7 cellular contexts compared by ENCODE assay signal in genomic region chr2:98385050-98385699, GRCh38. TPM values are rescaled to one million over a fixed set of nuclear protein-coding genes. Genes with fewer than 3 reads are reported as not detected.
A peak's percentile ranks its signal among the peaks of the same experiment; 100 is the strongest.
DNase-seq lines count a peak whose midpoint lies in the region; ATAC-seq and TF ChIP-seq lines count a peak whose summit lies in the region.

No MANE protein-coding gene starts in this region.

- no peaks in the 10 kb centered on the region for H3K36me3 Mint-ChIP-seq in activated T-helper 2 cell treated with anti-CD3 and anti-CD28 coated beads, Interferon-gamma antibody, Interleukin-2, Interleukin-4, amounts not matched to agents 10 μg/mL and 5 μg/mL and 100 μg/mL, durations not matched to agents 14 hours and 24 hours and 36 hours (ENCODE audit: low read depth)

- H3K27me3 Mint-ChIP-seq in activated T-helper 2 cell treated with anti-CD3 and anti-CD28 coated beads, Interferon-gamma antibody, Interleukin-2, Interleukin-4, amounts not matched to agents 10 μg/mL and 5 μg/mL and 100 μg/mL, durations not matched to agents 14 hours and 24 hours and 36 hours (ENCODE audit: low read depth), result peaks cover 5% of the 10 kb centered on the region

- H3K4me3 Mint-ChIP-seq in activated T-helper 2 cell treated with anti-CD3 and anti-CD28 coated beads, Interferon-gamma antibody, Interleukin-2, Interleukin-4, amounts not matched to agents 10 μg/mL and 5 μg/mL and 100 μg/mL, durations not matched to agents 14 hours and 24 hours and 36 hours (ENCODE audit: low read depth), result no peak overlapping the region

- no peak overlapping the region for H3K27ac ChIP-seq in RWPE2 (ENCODE audit: poor library complexity, severe bottlenecking)

- in situ Hi-C loops in GM13976 (cut with MboI; ENCODE audit: low sequenced_read_pairs, unreplicated experiment), result loop anchor here (10.0 to 25.0 kb wide), 2 partner anchors 573 to 680 kb away; no protein-coding TSS in a partner anchor

- H3K9me3 Mint-ChIP-seq in activated T-helper 2 cell treated with anti-CD3 and anti-CD28 coated beads, Interferon-gamma antibody, Interleukin-2, Interleukin-4, amounts not matched to agents 10 μg/mL and 5 μg/mL and 100 μg/mL, durations not matched to agents 14 hours and 24 hours and 36 hours, result no peaks in the 10 kb centered on the region

- intact Hi-C loops in activated T-helper 2 cell treated with anti-CD3 and anti-CD28 coated beads, Interferon-gamma antibody, Interleukin-2, Interleukin-4, amounts not matched to agents 10 μg/mL and 5 μg/mL and 100 μg/mL, durations not matched to agents 14 hours and 24 hours and 36 hours (cut with micrococcal nuclease), result loop anchor here (1.0 to 10.0 kb wide), 3 partner anchors 579 to 790 kb away; partner anchors contain the start of gene ZAP70

- ATAC-seq in RWPE2 (ENCODE audit: low read depth), result peak; percentile 89

- no peaks in the 10 kb centered on the region for H3K4me1 ChIP-seq in RWPE2 (ENCODE audit: insufficient read depth, poor library complexity, severe bottlenecking)

- H3K9me3 ChIP-seq in MG63, result no peaks in the 10 kb centered on the region
- no peaks in the 10 kb centered on the region for H3K9me3 ChIP-seq in RWPE2 (ENCODE audit: severe bottlenecking)

- TF ChIP-seq CTCF in GM13976 (IDR thresholded peaks at IDR 0.05; ENCODE audit: borderline replicate concordance, control extremely low read depth, extremely low read depth, insufficient read depth, missing control alignments) (peak; percentile 95), RWPE2 (IDR thresholded peaks at IDR 0.05; ENCODE audit: poor library complexity, severe bottlenecking) (peak; percentile 96), foreskin fibroblast (IDR thresholded peaks at IDR 0.05; ENCODE audit: low read depth, low read length) (peak; percentile 99)

- DNase-seq in GM13976 (ENCODE audit: low spot score) (peak; percentile 87), MG63 (peak; percentile 61), RWPE2 (ENCODE audit: low spot score) (no peak), foreskin fibroblast (peak; percentile 61 to 90), non-pigmented ciliary epithelial cell (ENCODE audit: low read depth) (peak; percentile 31), superior temporal gyrus (ENCODE audit: extremely low spot score) (peak; percentile 93)
- peak; percentile 64 for DNase-seq in activated T-helper 2 cell treated with anti-CD3 and anti-CD28 coated beads, Interferon-gamma antibody, Interleukin-2, Interleukin-4, amounts not matched to agents 10 μg/mL and 5 μg/mL and 100 μg/mL, durations not matched to agents 14 hours and 24 hours and 36 hours (ENCODE audit: low spot score)

- H3K27me3 ChIP-seq in MG63 (no peaks in the 10 kb centered on the region), RWPE2 (ENCODE audit: insufficient read depth, poor library complexity, severe bottlenecking) (peaks cover 5% of the 10 kb centered on the region)

- H3K36me3 ChIP-seq in MG63 (no peaks in the 10 kb centered on the region), RWPE2 (ENCODE audit: low read depth) (no peaks in the 10 kb centered on the region)

- H3K4me3 ChIP-seq in MG63, result no peak overlapping the region
- H3K4me3 ChIP-seq in RWPE2 (ENCODE audit: severe bottlenecking), result no peak overlapping the region
- H3K4me3 ChIP-seq in foreskin fibroblast (ENCODE audit: low read depth in 1 of 2, low read length in 2 of 2), result no peak overlapping the region

- H3K27ac Mint-ChIP-seq in activated T-helper 2 cell treated with anti-CD3 and anti-CD28 coated beads, Interferon-gamma antibody, Interleukin-2, Interleukin-4, amounts not matched to agents 10 μg/mL and 5 μg/mL and 100 μg/mL, durations not matched to agents 14 hours and 24 hours and 36 hours, result no peak overlapping the region

- peaks cover 3% of the 10 kb centered on the region for H3K4me1 Mint-ChIP-seq in activated T-helper 2 cell treated with anti-CD3 and anti-CD28 coated beads, Interferon-gamma antibody, Interleukin-2, Interleukin-4, amounts not matched to agents 10 μg/mL and 5 μg/mL and 100 μg/mL, durations not matched to agents 14 hours and 24 hours and 36 hours (ENCODE audit: low read depth)

RNA-seq across cellular contexts. Expression of gene CNGA3, which starts 38.9 kb away (rescaled TPM):
- total RNA-seq in MG63 (2014; rRNA removed; shearing (Covaris generic); ENCODE audit: low replicate concordance), result not detected in 2 replicates
- not detected in 2 replicates for total RNA-seq in activated T-helper 2 cell treated with anti-CD3 and anti-CD28 coated beads, Interferon-gamma antibody, Interleukin-2, Interleukin-4, amounts not matched to agents 10 μg/mL and 5 μg/mL and 100 μg/mL, durations not matched to agents 14 hours and 24 hours and 36 hours

RNA-seq across cellular contexts. Expression of gene INPP4A, which starts 59.5 kb away (rescaled TPM):
- total RNA-seq in MG63 (2014; rRNA removed; shearing (Covaris generic); ENCODE audit: low replicate concordance), result 8.4 and 12.6 TPM in 2 replicates
- total RNA-seq in activated T-helper 2 cell treated with anti-CD3 and anti-CD28 coated beads, Interferon-gamma antibody, Interleukin-2, Interleukin-4, amounts not matched to agents 10 μg/mL and 5 μg/mL and 100 μg/mL, durations not matched to agents 14 hours and 24 hours and 36 hours, result 35.9 and 40.2 TPM in 2 replicates
